ENCODE assay signal across 25 cellular contexts in genomic region chr6:21505574-21505990, GRCh38.
A peak's percentile ranks its signal among the peaks of the same experiment; 100 is the strongest.
DNase-seq lines count a peak whose midpoint lies in the region; ATAC-seq, FAIRE-seq and TF ChIP-seq lines count a peak whose summit lies in the region.
"Had no signal": no experiment of that assay in that cellular context is flagged by ENCODE, and none has a peak within 500 bp of the region (broad histone marks: within the 10 kb centered on the region; RNA-seq: fewer than 3 reads in every experiment).

No MANE protein-coding gene starts in this region.

- H3K9ac ChIP-seq in K562 (ENCODE audit: insufficient read depth in 1 of 2, low read depth in 2 of 2, low read length in 2 of 2) = no peak overlapping the region
- H3K9ac ChIP-seq in smooth muscle cell (ENCODE audit: low read depth) = no peak overlapping the region
- H3K9ac ChIP-seq: BLaER1 treated with 17β-estradiol and CSF1 and Interleukin-3, amounts not matched to agents 10 nM and 100 nM had no signal

- H3K9me3 ChIP-seq in K562 (replicated peaks; ENCODE audit: control insufficient read depth, insufficient read depth, low read depth, low read length) (no peaks in the 10 kb centered on the region), smooth muscle cell (replicated peaks; ENCODE audit: low read depth) (no peaks in the 10 kb centered on the region)
- H3K9me3 ChIP-seq: A549; BLaER1 treated with 17β-estradiol and CSF1 and Interleukin-3, amounts not matched to agents 10 nM and 100 nM; Caco-2 had no signal

- H3K4me1 ChIP-seq in K562 (replicated peaks in 1 of 2; ENCODE audit: control insufficient read depth in 2 of 2, insufficient read depth in 2 of 2, low read length in 2 of 2) = no peaks in the 10 kb centered on the region
- peaks cover 13% of the 10 kb centered on the region for H3K4me1 ChIP-seq in foreskin keratinocyte
- no peaks in the 10 kb centered on the region for H3K4me1 ChIP-seq in smooth muscle cell (ENCODE audit: low read depth)
- H3K4me1 ChIP-seq: A549; BLaER1 treated with 17β-estradiol and CSF1 and Interleukin-3, amounts not matched to agents 10 nM and 100 nM; Caco-2 had no signal

- DNase-seq in RWPE1 (ENCODE audit: low spot score) = peak; percentile 16
- DNase-seq in K562 (ENCODE audit: extremely low read depth in 1 of 4, low spot score in 3 of 4) = no peak
- DNase-seq in foreskin keratinocyte = peak; percentile 76 to 93
- no peak for DNase-seq in smooth muscle cell (lab: John Stamatoyannopoulos, UW; ENCODE audit: unreplicated experiment)
- no peak for DNase-seq in NCI-H2029 treated with DMSO at 0.1 percent for 48 hours (lab: John Stamatoyannopoulos, UW)
- DNase-seq in RKO (ENCODE audit: low spot score) = no peak
- DNase-seq: AML-193; Caco-2; CD8-positive, alpha-beta T cell; HCEC 1CT; Kasumi-1; MV-4-11; NCI-H1105; NCI-H1436 treated with DMSO at 0.1 percent for 48 hours; NCI-H187 treated with DMSO at 0.1 percent for 48 hours; NCI-H2107; NCI-H446; NCI-H524 treated with DMSO at 0.1 percent for 48 hours; NCI-H774; SHP77 had no signal

- intact Hi-C loops in K562 (cut with micrococcal nuclease) = no loop called here

- WGBS in K562 (ENCODE audit: insufficient coverage, low coverage, missing lambda C conversion rate) = 2% methylated on average over 5 of the region's 5 CpGs
- WGBS in smooth muscle cell (ENCODE audit: low lambda C conversion rate) = 68% methylated on average over 5 of the region's 5 CpGs

- H3K27ac ChIP-seq in RWPE1 = no peak overlapping the region
- no peak overlapping the region for H3K27ac ChIP-seq in K562 (ENCODE audit: extremely low read depth, low read depth, low read length)
- peak overlapping the region; percentile 95 for H3K27ac ChIP-seq in foreskin keratinocyte
- peak overlapping the region; percentile 38 for H3K27ac ChIP-seq in smooth muscle cell (ENCODE audit: low read depth)
- H3K27ac ChIP-seq: A549; BLaER1 treated with 17β-estradiol and CSF1 and Interleukin-3, amounts not matched to agents 10 nM and 100 nM had no signal

- TF ChIP-seq RAD21 in K562 (CRISPR knock-in tag; conservative IDR thresholded peaks at IDR 0.05 in 1 of 2, IDR thresholded peaks at IDR 0.05 in 1 of 2) = no peak

- FAIRE-seq in K562 (lab: Jason Lieb, UNC) = peak; percentile 52
- FAIRE-seq: A549, G401.6, H1 had no signal

- H3K4me3 ChIP-seq in K562 (no peak overlapping the region), smooth muscle cell (no peak overlapping the region)
- H3K4me3 ChIP-seq: A549; BLaER1 treated with 17β-estradiol and CSF1 and Interleukin-3, amounts not matched to agents 10 nM and 100 nM had no signal

- H2AFZ ChIP-seq in K562 (ENCODE audit: low read depth, low read length) = no peak overlapping the region
- H2AFZ ChIP-seq in smooth muscle cell (ENCODE audit: low read depth) = no peak overlapping the region

- no peaks in the 10 kb centered on the region for H3K9me1 ChIP-seq in K562 (ENCODE audit: control insufficient read depth, insufficient read depth, low read length)

- no peak overlapping the region for H3K4me2 ChIP-seq in K562 (ENCODE audit: insufficient read depth, low read length)
- H3K4me2 ChIP-seq in smooth muscle cell = no peak overlapping the region
- H3K4me2 ChIP-seq: A549; BLaER1 treated with 17β-estradiol and CSF1 and Interleukin-3, amounts not matched to agents 10 nM and 100 nM had no signal

- no peaks in the 10 kb centered on the region for H3K79me2 ChIP-seq in K562 (ENCODE audit: control insufficient read depth, insufficient read depth, low read length)
- H3K79me2 ChIP-seq in smooth muscle cell (ENCODE audit: low read depth) = no peaks in the 10 kb centered on the region

- 0 out of 5 replicates have a peak, but pooled peaks cover 0 to 9% of the 10 kb centered on the region in 2 experiments for H3K27me3 ChIP-seq in K562 (ENCODE audit: control insufficient read depth in 2 of 2, insufficient read depth in 2 of 2, low read length in 2 of 2)
- H3K27me3 ChIP-seq in foreskin keratinocyte = no peaks in the 10 kb centered on the region
- no peaks in the 10 kb centered on the region for H3K27me3 ChIP-seq in smooth muscle cell (ENCODE audit: low read depth)
- H3K27me3 ChIP-seq: BLaER1 treated with 17β-estradiol and CSF1 and Interleukin-3, amounts not matched to agents 10 nM and 100 nM had no signal

- H4K20me1 ChIP-seq in K562 (replicated peaks; ENCODE audit: control insufficient read depth, insufficient read depth, low read length) (no peaks in the 10 kb centered on the region), smooth muscle cell (ENCODE audit: low read depth) (no peaks in the 10 kb centered on the region)
- H4K20me1 ChIP-seq: BLaER1 treated with 17β-estradiol and CSF1 and Interleukin-3, amounts not matched to agents 10 nM and 100 nM had no signal

- POLR2A ChIA-PET in RWPE1 (lab: Yijun Ruan, JAX; ENCODE audit: low non-redundant PET) (no interaction called here), K562 (lab: Yijun Ruan, JAX) (interaction anchor here (0.9 kb wide), 1 partner anchor 9 kb away, joined by 3 read pairs; no protein-coding TSS in a partner anchor)

- TF ChIP-seq CTCF in RWPE1 (conservative IDR thresholded peaks at IDR 0.05; ENCODE audit: low read depth) (no peak), K562 (IDR thresholded peaks at IDR 0.05 in 2 of 3, conservative IDR thresholded peaks at IDR 0.05 in 1 of 3; ENCODE audit: insufficient read depth in 2 of 3, low read depth in 1 of 3, low read length in 3 of 3) (no peak), foreskin keratinocyte (conservative IDR thresholded peaks at IDR 0.05) (no peak), smooth muscle cell (IDR thresholded peaks at IDR 0.05; ENCODE audit: borderline replicate concordance, insufficient read depth, poor library complexity, severe bottlenecking) (no peak)

- H3F3A ChIP-seq in smooth muscle cell (ENCODE audit: low read depth) = no peaks in the 10 kb centered on the region

- CTCF ChIA-PET in RWPE1 (lab: Yijun Ruan, JAX) (interaction anchor here (0.9 kb wide), 1 partner anchor 83 kb away, joined by 4 read pairs; no protein-coding TSS in a partner anchor), K562 (lab: Yijun Ruan, JAX; ENCODE audit: low intra/inter-chr PET ratio) (no interaction called here)

- ATAC-seq in K562 (no peak), foreskin keratinocyte (peak; percentile 94), HG03108 (IDR thresholded peaks at IDR 0.05; ENCODE audit: unreplicated experiment) (no peak)
- ATAC-seq: A549; CD8-positive, alpha-beta T cell had no signal

- no TSS peak for BruUV-seq in K562 (replicated peaks; lab: Mats Ljungman, UMichigan)

- in situ Hi-C loops in K562 (cut with MboI) = no loop called here

- TF ChIP-seq EP300 in K562 (IDR thresholded peaks at IDR 0.05; ENCODE audit: low read length) = no peak

- no peak for TF ChIP-seq POLR2A in K562 (conservative IDR thresholded peaks at IDR 0.05)

- H3K36me3 ChIP-seq in K562 (ENCODE audit: control insufficient read depth, insufficient read depth, low read length) = no peaks in the 10 kb centered on the region
- H3K36me3 ChIP-seq in smooth muscle cell (ENCODE audit: low read depth) = no peaks in the 10 kb centered on the region
- H3K36me3 ChIP-seq: BLaER1 treated with 17β-estradiol and CSF1 and Interleukin-3, amounts not matched to agents 10 nM and 100 nM had no signal

TF ChIP-seq in K562, 482 proteins besides CTCF, POLR2A, EP300 and RAD21:
- TF ChIP-seq ZBED1 (IDR thresholded peaks at IDR 0.05) (no peak), LEF1 (IDR thresholded peaks at IDR 0.05) (no peak), ZSCAN32 (CRISPR knock-in tag; IDR thresholded peaks at IDR 0.05) (no peak), SREBF2 (CRISPR knock-in tag; IDR thresholded peaks at IDR 0.05) (no peak), ZBTB17 (CRISPR knock-in tag; IDR thresholded peaks at IDR 0.05) (no peak), RFX1 (IDR thresholded peaks at IDR 0.05) (no peak), POLR2AphosphoS2 (IDR thresholded peaks at IDR 0.05; ENCODE audit: low read length) (no peak)

Comparison
In these comparisons a context has a peak if more than half of its experiments do, and no peak if none do; other contexts are left out.
1. DNase-seq: peak in RWPE1 (single experiment) and foreskin keratinocyte (2 of 2); none in K562 (0 of 4), smooth muscle cell (single experiment), NCI-H2029 treated with DMSO at 0.1 percent for 48 hours (single experiment) and RKO (single experiment).
2. H3K27ac ChIP-seq: peak in foreskin keratinocyte (single experiment) and smooth muscle cell (single experiment); none in RWPE1 (single experiment) and K562 (single experiment).